Comparison of ENCODE assay signal across 1 cellular context in genomic region chr7:99173787-99174186, GRCh38.
TF ChIP-seq lines count a peak whose summit lies in the region.

No MANE protein-coding gene starts in this region.

TF ChIP-seq in HepG2, 621 proteins besides CTCF, POLR2A, EP300 and RAD21 (continues in another document):
- TF ChIP-seq SALL1 (CRISPR knock-in tag; IDR thresholded peaks at IDR 0.05): peak; percentile 79
- TF ChIP-seq ZNF225 (CRISPR knock-in tag; IDR thresholded peaks at IDR 0.05): no peak
- no peak for TF ChIP-seq NFKBIZ (CRISPR knock-in tag; IDR thresholded peaks at IDR 0.05)
- no peak for TF ChIP-seq ZNF616 (CRISPR knock-in tag; IDR thresholded peaks at IDR 0.05; ENCODE audit: low read depth)
- no peak for TF ChIP-seq HOXA9 (CRISPR knock-in tag; IDR thresholded peaks at IDR 0.05; ENCODE audit: borderline replicate concordance)
- TF ChIP-seq HOXA7 (CRISPR knock-in tag; IDR thresholded peaks at IDR 0.05): no peak
- TF ChIP-seq HNF4G (IDR thresholded peaks at IDR 0.05; ENCODE audit: borderline replicate concordance, low read depth, low read length): peak; percentile 69; the same call in 1 of the 2 replicates
- TF ChIP-seq HNF4G (CRISPR knock-in tag; IDR thresholded peaks at IDR 0.05; ENCODE audit: borderline replicate concordance, low read depth): no peak
- peak; percentile 51; the same call in 1 of the 2 replicates for TF ChIP-seq PAXIP1 (CRISPR knock-in tag; conservative IDR thresholded peaks at IDR 0.05)
- peak; percentile 94 for TF ChIP-seq GATAD2A (CRISPR knock-in tag; IDR thresholded peaks at IDR 0.05)
- no peak for TF ChIP-seq SNAI1 (CRISPR knock-in tag; IDR thresholded peaks at IDR 0.05; ENCODE audit: borderline replicate concordance)
- no peak for TF ChIP-seq ZNF407 (CRISPR knock-in tag; IDR thresholded peaks at IDR 0.05; ENCODE audit: not compliant biosample characterization)
- no peak for TF ChIP-seq FLYWCH1 (CRISPR knock-in tag; IDR thresholded peaks at IDR 0.05)
- TF ChIP-seq PITX1 (CRISPR knock-in tag; IDR thresholded peaks at IDR 0.05): 0 out of 2 replicates have a peak, but pooled peaks have one; percentile 19
- TF ChIP-seq ZBTB7B (CRISPR knock-in tag; IDR thresholded peaks at IDR 0.05): 0 out of 2 replicates have a peak, but pooled peaks have one; percentile 42
- TF ChIP-seq HNF4A (CRISPR knock-in tag; IDR thresholded peaks at IDR 0.05): peak; percentile 91
- no peak for TF ChIP-seq ZNF251 (CRISPR knock-in tag; IDR thresholded peaks at IDR 0.05)
- peak; percentile 60; the same call in 1 of the 2 replicates for TF ChIP-seq RXRA (CRISPR knock-in tag; IDR thresholded peaks at IDR 0.05)
- no peak; the same call in 1 of the 2 replicates for TF ChIP-seq ZFP91 (CRISPR knock-in tag; IDR thresholded peaks at IDR 0.05; ENCODE audit: borderline replicate concordance)
- TF ChIP-seq NR2F2 (IDR thresholded peaks at IDR 0.05; ENCODE audit: borderline replicate concordance, low read depth): peak; percentile 63
- peak; percentile 82; the same call in 1 of the 2 replicates for TF ChIP-seq ZBED4 (CRISPR knock-in tag; IDR thresholded peaks at IDR 0.05; ENCODE audit: borderline replicate concordance)
- TF ChIP-seq ZBTB26 (CRISPR knock-in tag; IDR thresholded peaks at IDR 0.05; ENCODE audit: borderline replicate concordance): peak; percentile 85; the same call in 1 of the 2 replicates
- TF ChIP-seq ZEB1 (IDR thresholded peaks at IDR 0.05; ENCODE audit: insufficient replicate concordance, low read depth): peak; percentile 78
- TF ChIP-seq HMG20A (CRISPR knock-in tag; IDR thresholded peaks at IDR 0.05; ENCODE audit: borderline replicate concordance): peak; percentile 47; the same call in 1 of the 2 replicates
- TF ChIP-seq FOXC1 (CRISPR knock-in tag; IDR thresholded peaks at IDR 0.05; ENCODE audit: borderline replicate concordance): 0 out of 2 replicates have a peak, but pooled peaks have one; percentile 50
- TF ChIP-seq MED8 (CRISPR knock-in tag; IDR thresholded peaks at IDR 0.05; ENCODE audit: insufficient replicate concordance): no peak
- peak; percentile 73; the same call in 1 of the 2 replicates for TF ChIP-seq ZNF331 (CRISPR knock-in tag; IDR thresholded peaks at IDR 0.05)
- peak; percentile 52; the same call in 1 of the 2 replicates for TF ChIP-seq ZNF362 (CRISPR knock-in tag; IDR thresholded peaks at IDR 0.05; ENCODE audit: borderline replicate concordance)
- peak in 1 of 2 experiments; percentile 98; a peak in 2 of 4 replicates for TF ChIP-seq ATF4 (CRISPR knock-in tag; IDR thresholded peaks at IDR 0.05)
- peak; percentile 13 for TF ChIP-seq SKI (IDR thresholded peaks at IDR 0.05; ENCODE audit: partially characterized antibody)
- no peak for TF ChIP-seq SOX13 (IDR thresholded peaks at IDR 0.05)
- TF ChIP-seq SOX13 (CRISPR knock-in tag; conservative IDR thresholded peaks at IDR 0.05 in 1 of 2, IDR thresholded peaks at IDR 0.05 in 1 of 2): peak in 1 of 2 experiments; percentile 68; a peak in 1 of 4 replicates
